Comparison of ENCODE assay signal across 2 cellular contexts in the genomic region with DNA sequence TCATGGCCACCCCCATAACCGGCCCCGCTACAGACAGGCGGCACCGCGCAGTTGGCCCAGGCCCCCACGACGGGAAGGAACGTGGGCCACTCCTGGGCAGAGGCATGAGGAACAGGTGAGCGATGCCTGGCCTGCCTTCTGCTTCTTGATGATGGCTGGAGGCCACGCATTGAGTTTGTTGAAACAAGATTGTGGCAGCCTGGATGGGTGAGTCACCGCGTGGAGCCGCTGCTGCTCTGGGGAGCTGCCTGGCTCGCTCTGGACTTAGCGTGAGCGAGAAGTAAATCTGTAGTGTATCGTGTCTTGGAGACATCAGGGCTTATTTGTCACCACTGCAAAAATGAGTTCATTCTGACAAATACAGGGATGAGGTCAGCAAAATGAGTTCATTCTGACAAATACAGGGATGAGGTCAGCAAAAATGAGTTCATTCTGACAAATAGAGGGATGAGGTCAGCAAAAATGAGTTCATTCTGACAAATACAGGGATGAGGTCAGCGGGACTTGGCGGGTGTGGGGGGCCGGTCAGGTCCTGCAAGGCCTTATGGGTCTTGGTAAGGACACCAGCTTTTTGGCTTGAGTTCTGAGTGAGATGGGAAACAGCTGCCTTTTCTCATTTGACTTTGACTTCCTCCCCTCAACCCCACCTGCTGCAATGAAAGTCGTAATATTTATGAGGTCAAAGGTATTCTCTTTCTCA.
A peak's percentile ranks its signal among the peaks of the same experiment; 100 is the strongest.
TF ChIP-seq lines count a peak whose summit lies in the region.

No MANE protein-coding gene starts in this region.

TF ChIP-seq in HEK293, 187 proteins besides CTCF, POLR2A, EP300 and RAD21 (continued from another document and continues in another):
- TF ChIP-seq, protein P1, sequence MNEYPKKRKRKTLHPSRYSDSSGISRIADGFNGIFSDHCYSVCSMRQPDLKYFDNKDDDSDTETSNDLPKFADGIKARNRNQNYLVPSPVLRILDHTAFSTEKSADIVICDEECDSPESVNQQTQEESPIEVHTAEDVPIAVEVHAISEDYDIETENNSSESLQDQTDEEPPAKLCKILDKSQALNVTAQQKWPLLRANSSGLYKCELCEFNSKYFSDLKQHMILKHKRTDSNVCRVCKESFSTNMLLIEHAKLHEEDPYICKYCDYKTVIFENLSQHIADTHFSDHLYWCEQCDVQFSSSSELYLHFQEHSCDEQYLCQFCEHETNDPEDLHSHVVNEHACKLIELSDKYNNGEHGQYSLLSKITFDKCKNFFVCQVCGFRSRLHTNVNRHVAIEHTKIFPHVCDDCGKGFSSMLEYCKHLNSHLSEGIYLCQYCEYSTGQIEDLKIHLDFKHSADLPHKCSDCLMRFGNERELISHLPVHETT (tag by site-specific recombination; IDR thresholded peaks at IDR 0.05) = peak; percentile 100
- 0 out of 2 replicates have a peak, but pooled peaks have one; percentile 49 for TF ChIP-seq ZNF19 (tag by site-specific recombination; IDR thresholded peaks at IDR 0.05; ENCODE audit: low read depth)
- TF ChIP-seq ZNF623 (tag by site-specific recombination; IDR thresholded peaks at IDR 0.05) = peak; percentile 71
- TF ChIP-seq, protein P2, sequence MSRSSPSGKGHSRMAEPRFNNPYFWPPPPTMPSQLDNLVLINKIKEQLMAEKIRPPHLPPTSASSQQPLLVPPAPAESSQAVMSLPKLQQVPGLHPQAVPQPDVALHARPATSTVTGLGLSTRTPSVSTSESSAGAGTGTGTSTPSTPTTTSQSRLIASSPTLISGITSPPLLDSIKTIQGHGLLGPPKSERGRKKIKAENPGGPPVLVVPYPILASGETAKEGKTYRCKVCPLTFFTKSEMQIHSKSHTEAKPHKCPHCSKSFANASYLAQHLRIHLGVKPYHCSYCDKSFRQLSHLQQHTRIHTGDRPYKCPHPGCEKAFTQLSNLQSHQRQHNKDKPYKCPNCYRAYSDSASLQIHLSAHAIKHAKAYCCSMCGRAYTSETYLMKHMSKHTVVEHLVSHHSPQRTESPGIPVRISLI (tag by site-specific recombination; IDR thresholded peaks at IDR 0.05) = peak; percentile 68; the same call in 1 of the 2 replicates
- TF ChIP-seq ZNF138 (tag by site-specific recombination; IDR thresholded peaks at IDR 0.05; ENCODE audit: borderline replicate concordance) = no peak
- no peak for TF ChIP-seq ZNF221 (tag by site-specific recombination; IDR thresholded peaks at IDR 0.05; ENCODE audit: borderline replicate concordance)
- peak; percentile 68 for TF ChIP-seq KLF9 (tag by site-specific recombination; IDR thresholded peaks at IDR 0.05; ENCODE audit: low read depth)
- TF ChIP-seq ZNF473 (tag by site-specific recombination; IDR thresholded peaks at IDR 0.05) = 0 out of 2 replicates have a peak, but pooled peaks have one; percentile 36
- TF ChIP-seq ZNF426 (tag by site-specific recombination; IDR thresholded peaks at IDR 0.05) = no peak
- no peak for TF ChIP-seq ZNF354C (tag by site-specific recombination; IDR thresholded peaks at IDR 0.05; ENCODE audit: borderline replicate concordance, low read depth)
- peak; percentile 74 for TF ChIP-seq GLIS2 (tag by site-specific recombination; IDR thresholded peaks at IDR 0.05)
- peak; percentile 28; the same call in 1 of the 2 replicates for TF ChIP-seq ZNF561 (tag by site-specific recombination; IDR thresholded peaks at IDR 0.05; ENCODE audit: borderline replicate concordance)
- TF ChIP-seq, protein P3, sequence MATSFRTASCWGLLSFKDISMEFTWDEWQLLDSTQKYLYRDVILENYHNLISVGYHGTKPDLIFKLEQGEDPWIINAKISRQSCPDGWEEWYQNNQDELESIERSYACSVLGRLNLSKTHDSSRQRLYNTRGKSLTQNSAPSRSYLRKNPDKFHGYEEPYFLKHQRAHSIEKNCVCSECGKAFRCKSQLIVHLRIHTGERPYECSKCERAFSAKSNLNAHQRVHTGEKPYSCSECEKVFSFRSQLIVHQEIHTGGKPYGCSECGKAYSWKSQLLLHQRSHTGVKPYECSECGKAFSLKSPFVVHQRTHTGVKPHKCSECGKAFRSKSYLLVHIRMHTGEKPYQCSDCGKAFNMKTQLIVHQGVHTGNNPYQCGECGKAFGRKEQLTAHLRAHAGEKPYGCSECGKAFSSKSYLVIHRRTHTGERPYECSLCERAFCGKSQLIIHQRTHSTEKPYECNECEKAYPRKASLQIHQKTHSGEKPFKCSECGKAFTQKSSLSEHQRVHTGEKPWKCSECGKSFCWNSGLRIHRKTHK (tag by site-specific recombination; IDR thresholded peaks at IDR 0.05) = peak; percentile 84
- TF ChIP-seq, protein P4, sequence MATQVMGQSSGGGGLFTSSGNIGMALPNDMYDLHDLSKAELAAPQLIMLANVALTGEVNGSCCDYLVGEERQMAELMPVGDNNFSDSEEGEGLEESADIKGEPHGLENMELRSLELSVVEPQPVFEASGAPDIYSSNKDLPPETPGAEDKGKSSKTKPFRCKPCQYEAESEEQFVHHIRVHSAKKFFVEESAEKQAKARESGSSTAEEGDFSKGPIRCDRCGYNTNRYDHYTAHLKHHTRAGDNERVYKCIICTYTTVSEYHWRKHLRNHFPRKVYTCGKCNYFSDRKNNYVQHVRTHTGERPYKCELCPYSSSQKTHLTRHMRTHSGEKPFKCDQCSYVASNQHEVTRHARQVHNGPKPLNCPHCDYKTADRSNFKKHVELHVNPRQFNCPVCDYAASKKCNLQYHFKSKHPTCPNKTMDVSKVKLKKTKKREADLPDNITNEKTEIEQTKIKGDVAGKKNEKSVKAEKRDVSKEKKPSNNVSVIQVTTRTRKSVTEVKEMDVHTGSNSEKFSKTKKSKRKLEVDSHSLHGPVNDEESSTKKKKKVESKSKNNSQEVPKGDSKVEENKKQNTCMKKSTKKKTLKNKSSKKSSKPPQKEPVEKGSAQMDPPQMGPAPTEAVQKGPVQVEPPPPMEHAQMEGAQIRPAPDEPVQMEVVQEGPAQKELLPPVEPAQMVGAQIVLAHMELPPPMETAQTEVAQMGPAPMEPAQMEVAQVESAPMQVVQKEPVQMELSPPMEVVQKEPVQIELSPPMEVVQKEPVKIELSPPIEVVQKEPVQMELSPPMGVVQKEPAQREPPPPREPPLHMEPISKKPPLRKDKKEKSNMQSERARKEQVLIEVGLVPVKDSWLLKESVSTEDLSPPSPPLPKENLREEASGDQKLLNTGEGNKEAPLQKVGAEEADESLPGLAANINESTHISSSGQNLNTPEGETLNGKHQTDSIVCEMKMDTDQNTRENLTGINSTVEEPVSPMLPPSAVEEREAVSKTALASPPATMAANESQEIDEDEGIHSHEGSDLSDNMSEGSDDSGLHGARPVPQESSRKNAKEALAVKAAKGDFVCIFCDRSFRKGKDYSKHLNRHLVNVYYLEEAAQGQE (tag by site-specific recombination; IDR thresholded peaks at IDR 0.05) = no peak; the same call in 1 of the 2 replicates
- TF ChIP-seq, protein P5, sequence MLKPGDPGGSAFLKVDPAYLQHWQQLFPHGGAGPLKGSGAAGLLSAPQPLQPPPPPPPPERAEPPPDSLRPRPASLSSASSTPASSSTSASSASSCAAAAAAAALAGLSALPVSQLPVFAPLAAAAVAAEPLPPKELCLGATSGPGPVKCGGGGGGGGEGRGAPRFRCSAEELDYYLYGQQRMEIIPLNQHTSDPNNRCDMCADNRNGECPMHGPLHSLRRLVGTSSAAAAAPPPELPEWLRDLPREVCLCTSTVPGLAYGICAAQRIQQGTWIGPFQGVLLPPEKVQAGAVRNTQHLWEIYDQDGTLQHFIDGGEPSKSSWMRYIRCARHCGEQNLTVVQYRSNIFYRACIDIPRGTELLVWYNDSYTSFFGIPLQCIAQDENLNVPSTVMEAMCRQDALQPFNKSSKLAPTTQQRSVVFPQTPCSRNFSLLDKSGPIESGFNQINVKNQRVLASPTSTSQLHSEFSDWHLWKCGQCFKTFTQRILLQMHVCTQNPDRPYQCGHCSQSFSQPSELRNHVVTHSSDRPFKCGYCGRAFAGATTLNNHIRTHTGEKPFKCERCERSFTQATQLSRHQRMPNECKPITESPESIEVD (tag by site-specific recombination; IDR thresholded peaks at IDR 0.05) = no peak
- TF ChIP-seq ZNF791 (tag by site-specific recombination; IDR thresholded peaks at IDR 0.05) = no peak
- TF ChIP-seq ZNF626 (tag by site-specific recombination; IDR thresholded peaks at IDR 0.05) = peak; percentile 93

TF ChIP-seq in HepG2, 621 proteins besides CTCF, POLR2A, EP300 and RAD21 (continued from another document and continues in another):
- TF ChIP-seq, protein P6, sequence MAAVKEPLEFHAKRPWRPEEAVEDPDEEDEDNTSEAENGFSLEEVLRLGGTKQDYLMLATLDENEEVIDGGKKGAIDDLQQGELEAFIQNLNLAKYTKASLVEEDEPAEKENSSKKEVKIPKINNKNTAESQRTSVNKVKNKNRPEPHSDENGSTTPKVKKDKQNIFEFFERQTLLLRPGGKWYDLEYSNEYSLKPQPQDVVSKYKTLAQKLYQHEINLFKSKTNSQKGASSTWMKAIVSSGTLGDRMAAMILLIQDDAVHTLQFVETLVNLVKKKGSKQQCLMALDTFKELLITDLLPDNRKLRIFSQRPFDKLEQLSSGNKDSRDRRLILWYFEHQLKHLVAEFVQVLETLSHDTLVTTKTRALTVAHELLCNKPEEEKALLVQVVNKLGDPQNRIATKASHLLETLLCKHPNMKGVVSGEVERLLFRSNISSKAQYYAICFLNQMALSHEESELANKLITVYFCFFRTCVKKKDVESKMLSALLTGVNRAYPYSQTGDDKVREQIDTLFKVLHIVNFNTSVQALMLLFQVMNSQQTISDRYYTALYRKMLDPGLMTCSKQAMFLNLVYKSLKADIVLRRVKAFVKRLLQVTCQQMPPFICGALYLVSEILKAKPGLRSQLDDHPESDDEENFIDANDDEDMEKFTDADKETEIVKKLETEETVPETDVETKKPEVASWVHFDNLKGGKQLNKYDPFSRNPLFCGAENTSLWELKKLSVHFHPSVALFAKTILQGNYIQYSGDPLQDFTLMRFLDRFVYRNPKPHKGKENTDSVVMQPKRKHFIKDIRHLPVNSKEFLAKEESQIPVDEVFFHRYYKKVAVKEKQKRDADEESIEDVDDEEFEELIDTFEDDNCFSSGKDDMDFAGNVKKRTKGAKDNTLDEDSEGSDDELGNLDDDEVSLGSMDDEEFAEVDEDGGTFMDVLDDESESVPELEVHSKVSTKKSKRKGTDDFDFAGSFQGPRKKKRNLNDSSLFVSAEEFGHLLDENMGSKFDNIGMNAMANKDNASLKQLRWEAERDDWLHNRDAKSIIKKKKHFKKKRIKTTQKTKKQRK (IDR thresholded peaks at IDR 0.05; ENCODE audit: low read length) = no peak
- TF ChIP-seq PHF21A (CRISPR knock-in tag; IDR thresholded peaks at IDR 0.05) (no peak), SIX1 (CRISPR knock-in tag; IDR thresholded peaks at IDR 0.05; ENCODE audit: borderline replicate concordance) (no peak), HCFC1 (IDR thresholded peaks at IDR 0.05; ENCODE audit: low read depth, low read length) (no peak), NFE2 (CRISPR knock-in tag; IDR thresholded peaks at IDR 0.05) (peak; percentile 61; the same call in 1 of the 2 replicates), GTF3A (CRISPR knock-in tag; conservative IDR thresholded peaks at IDR 0.05) (no peak), KDM3A (CRISPR knock-in tag; IDR thresholded peaks at IDR 0.05; ENCODE audit: low read depth) (0 out of 2 replicates have a peak, but pooled peaks have one; percentile 17), ZNF674 (CRISPR knock-in tag; IDR thresholded peaks at IDR 0.05; ENCODE audit: low read depth) (no peak)
- TF ChIP-seq, protein P7, sequence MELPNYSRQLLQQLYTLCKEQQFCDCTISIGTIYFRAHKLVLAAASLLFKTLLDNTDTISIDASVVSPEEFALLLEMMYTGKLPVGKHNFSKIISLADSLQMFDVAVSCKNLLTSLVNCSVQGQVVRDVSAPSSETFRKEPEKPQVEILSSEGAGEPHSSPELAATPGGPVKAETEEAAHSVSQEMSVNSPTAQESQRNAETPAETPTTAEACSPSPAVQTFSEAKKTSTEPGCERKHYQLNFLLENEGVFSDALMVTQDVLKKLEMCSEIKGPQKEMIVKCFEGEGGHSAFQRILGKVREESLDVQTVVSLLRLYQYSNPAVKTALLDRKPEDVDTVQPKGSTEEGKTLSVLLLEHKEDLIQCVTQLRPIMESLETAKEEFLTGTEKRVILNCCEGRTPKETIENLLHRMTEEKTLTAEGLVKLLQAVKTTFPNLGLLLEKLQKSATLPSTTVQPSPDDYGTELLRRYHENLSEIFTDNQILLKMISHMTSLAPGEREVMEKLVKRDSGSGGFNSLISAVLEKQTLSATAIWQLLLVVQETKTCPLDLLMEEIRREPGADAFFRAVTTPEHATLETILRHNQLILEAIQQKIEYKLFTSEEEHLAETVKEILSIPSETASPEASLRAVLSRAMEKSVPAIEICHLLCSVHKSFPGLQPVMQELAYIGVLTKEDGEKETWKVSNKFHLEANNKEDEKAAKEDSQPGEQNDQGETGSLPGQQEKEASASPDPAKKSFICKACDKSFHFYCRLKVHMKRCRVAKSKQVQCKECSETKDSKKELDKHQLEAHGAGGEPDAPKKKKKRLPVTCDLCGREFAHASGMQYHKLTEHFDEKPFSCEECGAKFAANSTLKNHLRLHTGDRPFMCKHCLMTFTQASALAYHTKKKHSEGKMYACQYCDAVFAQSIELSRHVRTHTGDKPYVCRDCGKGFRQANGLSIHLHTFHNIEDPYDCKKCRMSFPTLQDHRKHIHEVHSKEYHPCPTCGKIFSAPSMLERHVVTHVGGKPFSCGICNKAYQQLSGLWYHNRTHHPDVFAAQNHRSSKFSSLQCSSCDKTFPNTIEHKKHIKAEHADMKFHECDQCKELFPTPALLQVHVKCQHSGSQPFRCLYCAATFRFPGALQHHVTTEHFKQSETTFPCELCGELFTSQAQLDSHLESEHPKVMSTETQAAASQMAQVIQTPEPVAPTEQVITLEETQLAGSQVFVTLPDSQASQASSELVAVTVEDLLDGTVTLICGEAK (IDR thresholded peaks at IDR 0.05) = no peak
- TF ChIP-seq, protein P7 (CRISPR knock-in tag; IDR thresholded peaks at IDR 0.05) = no peak
- TF ChIP-seq, protein P8, sequence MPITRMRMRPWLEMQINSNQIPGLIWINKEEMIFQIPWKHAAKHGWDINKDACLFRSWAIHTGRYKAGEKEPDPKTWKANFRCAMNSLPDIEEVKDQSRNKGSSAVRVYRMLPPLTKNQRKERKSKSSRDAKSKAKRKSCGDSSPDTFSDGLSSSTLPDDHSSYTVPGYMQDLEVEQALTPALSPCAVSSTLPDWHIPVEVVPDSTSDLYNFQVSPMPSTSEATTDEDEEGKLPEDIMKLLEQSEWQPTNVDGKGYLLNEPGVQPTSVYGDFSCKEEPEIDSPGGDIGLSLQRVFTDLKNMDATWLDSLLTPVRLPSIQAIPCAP (CRISPR knock-in tag; IDR thresholded peaks at IDR 0.05; ENCODE audit: low read depth) = no peak
